In the genomic region with DNA sequence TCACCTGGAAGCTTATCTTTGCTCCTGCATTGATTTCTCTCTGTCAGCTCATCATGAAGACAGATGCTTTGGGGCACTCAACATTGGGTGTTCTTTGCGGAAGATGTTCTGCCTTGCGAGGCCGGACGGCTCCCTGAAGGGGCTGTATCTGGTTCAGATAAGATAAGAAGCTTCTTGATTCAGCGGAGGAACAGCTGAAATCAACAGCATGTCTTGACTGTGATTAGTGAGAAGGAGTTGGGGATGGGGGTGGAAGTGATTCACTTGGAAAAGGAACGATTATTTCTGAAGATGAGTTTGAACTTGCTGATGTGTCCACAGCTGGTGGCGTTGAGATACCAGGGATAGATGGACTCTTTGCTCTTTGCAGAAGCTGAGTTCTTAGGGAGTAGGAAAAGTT, we compare ENCODE assay signal across 31 cellular contexts.
"Had no signal": no experiment of that assay in that cellular context is flagged by ENCODE, and none has a peak within 500 bp of the region (broad histone marks: within the 10 kb centered on the region; RNA-seq: fewer than 3 reads in every experiment).

No MANE protein-coding gene starts in this region.

- ATAC-seq: activated CD8-positive, alpha-beta memory T cell treated with anti-CD3 and anti-CD28 coated beads, Interleukin-2, amount 10 ng/mL, durations not matched to agents 7 days and 5 days; activated CD8-positive, alpha-beta T cell treated with anti-CD3 and anti-CD28 coated beads, Interleukin-2, amount 10 ng/mL, durations not matched to agents 7 days and 5 days; body of pancreas; gastrocnemius medialis; mucosa of descending colon; natural killer cell treated with Interleukin-12 subunit alpha and Interleukin-12 subunit beta and Interleukin-15 and Interleukin-18, amount 100 ng/mL, for 72 hours; sciatic nerve; stimulated activated effector memory CD8-positive, alpha-beta T cell treated with anti-CD3 and anti-CD28 coated beads, Interleukin-12 subunit alpha, Interleukin-12 subunit beta, amount 100 ng/mL, for 72 hours had no signal

- H3K36me3 Mint-ChIP-seq: activated CD8-positive, alpha-beta memory T cell treated with anti-CD3 and anti-CD28 coated beads, Interleukin-2, amount 10 ng/mL, durations not matched to agents 7 days and 5 days; activated naive CD8-positive, alpha-beta T cell; natural killer cell treated with Interleukin-12 subunit alpha and Interleukin-12 subunit beta and Interleukin-15 and Interleukin-18, amount 100 ng/mL, for 72 hours; stimulated activated effector memory CD8-positive, alpha-beta T cell treated with anti-CD3 and anti-CD28 coated beads, Interleukin-12 subunit alpha, Interleukin-12 subunit beta, amount 100 ng/mL, for 72 hours had no signal

- H3K79me2 ChIP-seq: hepatocyte had no signal

- FAIRE-seq: small intestine had no signal

- H3K9me3 ChIP-seq: body of pancreas, colonic mucosa, gastrocnemius medialis, left ventricle myocardium inferior, mucosa of descending colon, neutrophil, ovary, prostate gland, uterus had no signal

- H3K27me3 ChIP-seq: body of pancreas, colonic mucosa, gastrocnemius medialis, neutrophil, ovary, uterus had no signal

- H3K27ac Mint-ChIP-seq: activated B cell treated with CpG ODN at 0.5 μM for 24 hours; activated CD8-positive, alpha-beta memory T cell treated with anti-CD3 and anti-CD28 coated beads, Interleukin-2, amount 10 ng/mL, durations not matched to agents 7 days and 5 days; activated CD8-positive, alpha-beta T cell treated with anti-CD3 and anti-CD28 coated beads, Interleukin-2, amount 10 ng/mL, durations not matched to agents 7 days and 5 days; activated naive CD8-positive, alpha-beta T cell; activated T-helper 2 cell treated with anti-CD3 and anti-CD28 coated beads, Interferon-gamma antibody, Interleukin-2, Interleukin-4, amounts not matched to agents 10 μg/mL and 5 μg/mL and 100 μg/mL, durations not matched to agents 14 hours and 24 hours and 36 hours; natural killer cell treated with Interleukin-12 subunit alpha and Interleukin-12 subunit beta and Interleukin-15 and Interleukin-18, amount 100 ng/mL, for 72 hours; stimulated activated effector memory CD8-positive, alpha-beta T cell treated with anti-CD3 and anti-CD28 coated beads, Interleukin-12 subunit alpha, Interleukin-12 subunit beta, amount 100 ng/mL, for 72 hours; stimulated activated naive CD8-positive, alpha-beta T cell treated with anti-CD3 and anti-CD28 coated beads, Interleukin-15, Interleukin-2, amounts not matched to agents 100 ng/mL and 50 ng/mL, for 24 hours; type B pancreatic cell had no signal

- H3K4me2 ChIP-seq: hepatocyte had no signal

- H3K36me3 ChIP-seq: colonic mucosa, gastrocnemius medialis, left ventricle myocardium inferior, neutrophil, ovary, prostate gland, uterus had no signal

- H2AFZ ChIP-seq: hepatocyte had no signal

- H3K27ac ChIP-seq: body of pancreas, colonic mucosa, gastrocnemius medialis, hepatocyte, left ventricle myocardium inferior, neutrophil, ovary, prostate gland, uterus had no signal

- H3K4me3 Mint-ChIP-seq: activated B cell treated with CpG ODN at 0.5 μM for 24 hours; activated CD8-positive, alpha-beta memory T cell treated with anti-CD3 and anti-CD28 coated beads, Interleukin-2, amount 10 ng/mL, durations not matched to agents 7 days and 5 days; activated CD8-positive, alpha-beta T cell treated with anti-CD3 and anti-CD28 coated beads, Interleukin-2, amount 10 ng/mL, durations not matched to agents 7 days and 5 days; activated naive CD8-positive, alpha-beta T cell; natural killer cell treated with Interleukin-12 subunit alpha and Interleukin-12 subunit beta and Interleukin-15 and Interleukin-18, amount 100 ng/mL, for 72 hours; stimulated activated effector memory CD8-positive, alpha-beta T cell treated with anti-CD3 and anti-CD28 coated beads, Interleukin-12 subunit alpha, Interleukin-12 subunit beta, amount 100 ng/mL, for 72 hours; stimulated activated naive CD8-positive, alpha-beta T cell treated with anti-CD3 and anti-CD28 coated beads, Interleukin-15, Interleukin-2, amounts not matched to agents 100 ng/mL and 50 ng/mL, for 24 hours; type B pancreatic cell had no signal

- H3K9me3 Mint-ChIP-seq: activated T-helper 2 cell treated with anti-CD3 and anti-CD28 coated beads, Interferon-gamma antibody, Interleukin-2, Interleukin-4, amounts not matched to agents 10 μg/mL and 5 μg/mL and 100 μg/mL, durations not matched to agents 14 hours and 24 hours and 36 hours; natural killer cell treated with Interleukin-12 subunit alpha and Interleukin-12 subunit beta and Interleukin-15 and Interleukin-18, amount 100 ng/mL, for 72 hours; stimulated activated effector memory CD8-positive, alpha-beta T cell treated with anti-CD3 and anti-CD28 coated beads, Interleukin-12 subunit alpha, Interleukin-12 subunit beta, amount 100 ng/mL, for 72 hours; stimulated activated naive CD8-positive, alpha-beta T cell treated with anti-CD3 and anti-CD28 coated beads, Interleukin-15, Interleukin-2, amounts not matched to agents 100 ng/mL and 50 ng/mL, for 24 hours had no signal

- H3K4me1 Mint-ChIP-seq: activated B cell treated with CpG ODN at 0.5 μM for 24 hours; activated CD8-positive, alpha-beta memory T cell treated with anti-CD3 and anti-CD28 coated beads, Interleukin-2, amount 10 ng/mL, durations not matched to agents 7 days and 5 days had no signal

- H3K4me1 ChIP-seq: body of pancreas, colonic mucosa, gastrocnemius medialis, left ventricle myocardium inferior, prostate gland, uterus had no signal

- H3K4me3 ChIP-seq: body of pancreas, colonic mucosa, gastrocnemius medialis, hepatocyte, left ventricle myocardium inferior, lung, mucosa of descending colon, ovary, prostate gland, uterus had no signal

- DNase-seq: activated B cell treated with CpG ODN at 0.5 μM for 24 hours; activated CD8-positive, alpha-beta memory T cell treated with anti-CD3 and anti-CD28 coated beads, Interleukin-2, amount 10 ng/mL, durations not matched to agents 7 days and 5 days; activated CD8-positive, alpha-beta T cell treated with anti-CD3 and anti-CD28 coated beads, Interleukin-2, amount 10 ng/mL, durations not matched to agents 7 days and 5 days; activated T-cell treated with anti-CD3 and anti-CD28 coated beads, Interleukin-2, amount 50 U/mL, for 48 hours; aorta; body of pancreas; colonic mucosa; effector CD8-positive, alpha-beta T cell; gastrocnemius medialis; glutamatergic neuron; islet precursor cell; left ventricle myocardium inferior; mucosa of descending colon; ovary; retina; small intestine; stimulated activated CD4-positive, alpha-beta T cell treated with anti-CD3 and anti-CD28 coated beads, Interleukin-4, amount 100 ng/mL, for 24 hours; substantia nigra; T-helper 1 cell; uterus had no signal
